ENCODE assay signal across 12 cellular contexts in genomic region chr18:10624-11184, GRCh38. TPM values are rescaled to one million over a fixed set of nuclear protein-coding genes. Genes with fewer than 3 reads are reported as not detected.
A peak's percentile ranks its signal among the peaks of the same experiment; 100 is the strongest.
DNase-seq lines count a peak whose midpoint lies in the region; ATAC-seq, FAIRE-seq and TF ChIP-seq lines count a peak whose summit lies in the region.
"Not testable (repeated sequence)": the region's sequence is repeated elsewhere in the genome, so short reads cannot be mapped to it uniquely, and the experiment has no call there.
"Had no signal": no experiment of that assay in that cellular context is flagged by ENCODE, and none has a peak within 500 bp of the region (broad histone marks: within the 10 kb centered on the region; RNA-seq: fewer than 3 reads in every experiment).

No MANE protein-coding gene starts in this region.

- H4K20me1 ChIP-seq in IMR-90 (ENCODE audit: insufficient read depth, low read length), result not testable (repeated sequence)

- H3K79me1 ChIP-seq in IMR-90 (ENCODE audit: low read depth in 1 of 2, low read length in 2 of 2), result not testable (repeated sequence)

- not testable (repeated sequence) for H3K4me3 Mint-ChIP-seq in activated CD8-positive, alpha-beta T cell treated with anti-CD3 and anti-CD28 coated beads for 36 hours; glutamatergic neuron (ENCODE audit: unreplicated experiment)

- H3K4ac ChIP-seq in IMR-90 (ENCODE audit: low read depth, low read length), result not testable (repeated sequence)

- TF ChIP-seq CTCF in IMR-90 (conservative IDR thresholded peaks at IDR 0.05; ENCODE audit: low read depth, low read length); activated CD8-positive, alpha-beta T cell treated with anti-CD3 and anti-CD28 coated beads for 36 hours (IDR thresholded peaks at IDR 0.05); glutamatergic neuron (IDR thresholded peaks at IDR 0.05; ENCODE audit: partially characterized antibody, unreplicated experiment); kidney (IDR thresholded peaks at IDR 0.05; ENCODE audit: borderline replicate concordance, extremely low read depth, insufficient read depth); spleen (IDR thresholded peaks at IDR 0.05 in 8 of 11, conservative IDR thresholded peaks at IDR 0.05 in 3 of 11); upper lobe of left lung (IDR thresholded peaks at IDR 0.05): not testable (repeated sequence)

- not testable (repeated sequence) for H3K4me1 Mint-ChIP-seq in activated CD8-positive, alpha-beta T cell treated with anti-CD3 and anti-CD28 coated beads for 36 hours (ENCODE audit: low read depth); glutamatergic neuron (ENCODE audit: low read depth, unreplicated experiment)

- H3K36me3 Mint-ChIP-seq in activated CD8-positive, alpha-beta T cell treated with anti-CD3 and anti-CD28 coated beads for 36 hours (ENCODE audit: low read depth); glutamatergic neuron (ENCODE audit: unreplicated experiment): not testable (repeated sequence)

- H3K27me3 Mint-ChIP-seq in activated CD8-positive, alpha-beta T cell treated with anti-CD3 and anti-CD28 coated beads for 36 hours; glutamatergic neuron (ENCODE audit: unreplicated experiment): not testable (repeated sequence)

- not testable (repeated sequence) for H4K5ac ChIP-seq in IMR-90 (ENCODE audit: low read depth, low read length)

- CTCF ChIA-PET in IMR-90 (lab: Yijun Ruan, JAX); activated CD8-positive, alpha-beta T cell treated with anti-CD3 and anti-CD28 coated beads for 36 hours (lab: Charles Lee): not testable (repeated sequence)

- H3K14ac ChIP-seq in IMR-90 (replicated peaks; ENCODE audit: low read depth, low read length), result not testable (repeated sequence)

- H2AK5ac ChIP-seq in IMR-90 (ENCODE audit: low read depth, low read length), result not testable (repeated sequence)

- not testable (repeated sequence) for H3K9me3 ChIP-seq in IMR-90 (ENCODE audit: control insufficient read depth, insufficient read depth, low read length); kidney (ENCODE audit: control insufficient read depth in 1 of 2, low read length in 2 of 2); spleen; upper lobe of left lung

- not testable (repeated sequence) for TF ChIP-seq POLR2A in IMR-90 (IDR thresholded peaks at IDR 0.05; ENCODE audit: low read depth, low read length); spleen (IDR thresholded peaks at IDR 0.05); upper lobe of left lung (IDR thresholded peaks at IDR 0.05)

- not testable (repeated sequence) for H3K27me3 ChIP-seq in IMR-90 (ENCODE audit: control insufficient read depth, insufficient read depth, low read length); spleen (replicated peaks in 1 of 7); upper lobe of left lung

- not testable (repeated sequence) for H4K8ac ChIP-seq in IMR-90 (ENCODE audit: low read depth in 2 of 2, low read length in 2 of 2)

- not testable (repeated sequence) for H2BK15ac ChIP-seq in IMR-90 (ENCODE audit: low read depth, low read length)

- not testable (repeated sequence) for H3K4me2 ChIP-seq in IMR-90 (ENCODE audit: low read depth, low read length)

- H3K4me3 ChIP-seq in IMR-90 (ENCODE audit: insufficient read depth, low read depth, low read length); kidney (ENCODE audit: low read length in 2 of 2); spleen; upper lobe of left lung: not testable (repeated sequence)

- not testable (repeated sequence) for H2AFZ ChIP-seq in IMR-90 (replicated peaks; ENCODE audit: low read length, poor library complexity)

- not testable (repeated sequence) for H4K91ac ChIP-seq in IMR-90 (ENCODE audit: insufficient read depth, low read depth, low read length)

- WGBS in IMR-90 (ENCODE audit: extremely low coverage in 2 of 2, insufficient read length in 1 of 2), 2 experiments, result no CpG with 5 or more reads among the region's 75 CpGs
- WGBS in spleen, 5 donors, result 73 to 89% (median 81%) methylated on average over 16 to 68 of the region's 75 CpGs
- 83 to 86% methylated on average over 47 to 69 of the region's 75 CpGs for WGBS in upper lobe of left lung, 2 donors

- not testable (repeated sequence) for H2BK120ac ChIP-seq in IMR-90 (ENCODE audit: low read depth, low read length)

- H3K27ac ChIP-seq in IMR-90 (ENCODE audit: insufficient read depth, low read length); kidney (ENCODE audit: low read depth in 2 of 2, low read length in 2 of 2); spleen; upper lobe of left lung: not testable (repeated sequence)

- not testable (repeated sequence) for FAIRE-seq in kidney (lab: Jason Lieb, UNC)

- peak overlapping the region; percentile 39 for H2BK5ac ChIP-seq in IMR-90 (ENCODE audit: low read depth, low read length, poor library complexity, severe bottlenecking)

- in situ Hi-C loops in IMR-90 (cut with MboI; ENCODE audit: low sequenced_read_pairs), result not testable (repeated sequence)

- not testable (repeated sequence) for TF ChIP-seq EP300 in upper lobe of left lung (IDR thresholded peaks at IDR 0.05)

- H3K9ac ChIP-seq in IMR-90 (ENCODE audit: low read depth, low read length); kidney (ENCODE audit: low read length in 2 of 2): not testable (repeated sequence)

- dilution Hi-C loops in IMR-90 (cut with HindIII; ENCODE audit: low sequenced_read_pairs, unreplicated experiment), result not testable (repeated sequence)

- not testable (repeated sequence) for H3K56ac ChIP-seq in IMR-90 (ENCODE audit: extremely low read depth, insufficient read depth, low read length)

- not testable (repeated sequence) for H3K18ac ChIP-seq in IMR-90 (ENCODE audit: low read depth, low read length)

- ATAC-seq in IMR-90 (ENCODE audit: low read depth), result not testable (repeated sequence)
- ATAC-seq in activated CD8-positive, alpha-beta T cell treated with anti-CD3 and anti-CD28 coated beads for 36 hours, result peak; percentile 49
- ATAC-seq in upper lobe of left lung (ENCODE audit: low FRiP score in 2 of 2), result peak in 1 of 2 donors; percentile 77

- H3K4me1 ChIP-seq in IMR-90 (ENCODE audit: control insufficient read depth, insufficient read depth, low read length); kidney (ENCODE audit: control insufficient read depth in 1 of 2, insufficient read depth in 1 of 2, low read depth in 1 of 2, low read length in 2 of 2); spleen; upper lobe of left lung: not testable (repeated sequence)

- not testable (repeated sequence) for H3K9me1 ChIP-seq in IMR-90 (ENCODE audit: insufficient read depth, low read length)

- not testable (repeated sequence) for H2BK20ac ChIP-seq in IMR-90 (ENCODE audit: low read depth, low read length)

- not testable (repeated sequence) for H3K36me3 ChIP-seq in IMR-90 (ENCODE audit: control insufficient read depth, insufficient read depth, low read length); kidney (ENCODE audit: control insufficient read depth in 1 of 2, insufficient read depth in 2 of 2, low read length in 2 of 2); spleen; upper lobe of left lung

- POLR2A ChIA-PET in IMR-90 (lab: Charles Lee; ENCODE audit: unreplicated experiment); activated CD8-positive, alpha-beta T cell treated with anti-CD3 and anti-CD28 coated beads for 36 hours (lab: Charles Lee): not testable (repeated sequence)

- H2AK9ac ChIP-seq in IMR-90 (replicated peaks; ENCODE audit: low read depth, low read length, poor library complexity), result not testable (repeated sequence)

- not testable (repeated sequence) for TF ChIP-seq RAD21 in IMR-90 (IDR thresholded peaks at IDR 0.05; ENCODE audit: low read length)

- H3K27ac Mint-ChIP-seq in activated CD8-positive, alpha-beta T cell treated with anti-CD3 and anti-CD28 coated beads for 36 hours; glutamatergic neuron (ENCODE audit: unreplicated experiment): not testable (repeated sequence)

- H3K9me3 Mint-ChIP-seq in activated CD8-positive, alpha-beta T cell treated with anti-CD3 and anti-CD28 coated beads for 36 hours; glutamatergic neuron (ENCODE audit: unreplicated experiment): not testable (repeated sequence)

- intact Hi-C loops in IMR-90 (cut with micrococcal nuclease); activated CD8-positive, alpha-beta T cell treated with anti-CD3 and anti-CD28 coated beads for 36 hours (cut with micrococcal nuclease); kidney (cut with DNase I); spleen (cut with DNase I; ENCODE audit: low total_unique reads): not testable (repeated sequence)

- not testable (repeated sequence) for DNase-seq in IMR-90
- peak; percentile 13 for DNase-seq in activated CD8-positive, alpha-beta T cell treated with anti-CD3 and anti-CD28 coated beads for 36 hours
- peak; percentile 53 for DNase-seq in glutamatergic neuron
- peak; percentile 61 for DNase-seq in kidney
- peak; percentile 87 for DNase-seq in mesenteric fat pad (ENCODE audit: low spot score)
- peak; percentile 84 for DNase-seq in spleen
- DNase-seq in upper lobe of left lung, result peak; percentile 22 to 64

- BruUV-seq in IMR-90 (replicated peaks; lab: Mats Ljungman, UMichigan), result not testable (repeated sequence)

- H3K23ac ChIP-seq in IMR-90 (ENCODE audit: low read depth, low read length), result not testable (repeated sequence)

RNA-seq across cellular contexts. Expression of gene TUBB8B, which starts 38.7 kb away (rescaled TPM):
- not detected in 2 replicates for total RNA-seq in IMR-90 (2012; rRNA removed)
- not detected in 2 replicates for polyA plus RNA-seq in IMR-90 (2012; rRNA removed)
- polyA plus RNA-seq in IMR-90 (2012; cell fraction: cytosol; rRNA removed), result not detected in 2 replicates
- polyA plus RNA-seq in IMR-90 (2012; cell fraction: nucleus; rRNA removed; ENCODE audit: low replicate concordance), result 0.10 and 0.23 TPM in 2 replicates
- total RNA-seq in activated CD8-positive, alpha-beta T cell treated with anti-CD3 and anti-CD28 coated beads for 36 hours, result not detected
- not detected for total RNA-seq in glutamatergic neuron (ENCODE audit: unreplicated experiment)
- total RNA-seq in kidney, result not detected
- polyA plus RNA-seq in kidney (ENCODE audit: insufficient read depth, low read depth, low replicate concordance), result 0.45 TPM
- total RNA-seq in mesenteric fat pad, result not detected
- under 1 TPM in 2 of 7 donors, not detected in 5; 0.49 to 0.51 TPM for total RNA-seq in spleen
- 1 to 10 TPM in 1 of 3 donors, not detected in 2; 1.5 TPM for polyA plus RNA-seq in spleen
- total RNA-seq in upper lobe of left lung, result 1 to 10 TPM in 2 of 6 donors, under 1 TPM in 1, not detected in 3; 0.34 to 1.4 (median 1.0) TPM
- total RNA-seq: A172, LHCN-M2, MCF 10A, OCI-LY7, Peyer's patch had no signal
